ENCODE assay signal across 9 cellular contexts in genomic region chr3:42503251-42503924, GRCh38. TPM values are rescaled to one million over a fixed set of nuclear protein-coding genes. Genes with fewer than 3 reads are reported as not detected.
DNase-seq lines count a peak whose midpoint lies in the region; ATAC-seq and TF ChIP-seq lines count a peak whose summit lies in the region.
"Had no signal": no experiment of that assay in that cellular context is flagged by ENCODE, and none has a peak within 500 bp of the region (broad histone marks: within the 10 kb centered on the region; RNA-seq: fewer than 3 reads in every experiment).

No MANE protein-coding gene starts in this region.

- ATAC-seq in gastrocnemius medialis (no peak), HG03342 (IDR thresholded peaks at IDR 0.05; ENCODE audit: unreplicated experiment) (no peak), GM21423 (IDR thresholded peaks at IDR 0.05; ENCODE audit: unreplicated experiment) (no peak)

- CTCF ChIA-PET in HEK293 (lab: Yijun Ruan, JAX), result no interaction called here
- CTCF ChIA-PET in activated CD4-positive, alpha-beta memory T cell treated with anti-CD3 and anti-CD28 coated beads, Interleukin-2, amount 10 ng/mL, durations not matched to agents 7 days and 5 days (lab: Charles Lee), result interaction anchor here (2.5 kb wide), 1 partner anchor 23 kb away, joined by 11 read pairs; no protein-coding TSS in a partner anchor

- POLR2A ChIA-PET in HEK293 (lab: Yijun Ruan, JAX), result no interaction called here
- POLR2A ChIA-PET in activated CD4-positive, alpha-beta memory T cell treated with anti-CD3 and anti-CD28 coated beads, Interleukin-2, amount 10 ng/mL, durations not matched to agents 7 days and 5 days (lab: Charles Lee), result interaction anchor here (2.3 kb wide), 1 partner anchor 41 kb away, joined by 7 read pairs; no protein-coding TSS in a partner anchor

- intact Hi-C loops in gastrocnemius medialis (cut with DNase I; ENCODE audit: low total_unique reads), result loop anchor here (5.0 kb wide), 1 partner anchor 44 kb away; no protein-coding TSS in a partner anchor

- H3K27me3 ChIP-seq in iPS-18a (ENCODE audit: control insufficient read depth, insufficient read depth, low read length) (peaks cover 48% of the 10 kb centered on the region), gastrocnemius medialis (peaks cover 20 to 27% (median 25%) of the 10 kb centered on the region in 3 donors)

- no peaks in the 10 kb centered on the region for H3K36me3 ChIP-seq in HEK293 (ENCODE audit: control insufficient read depth in 2 of 2, insufficient read depth in 1 of 2, low read length in 2 of 2)
- no peaks in the 10 kb centered on the region for H3K36me3 ChIP-seq in iPS-18a (ENCODE audit: control insufficient read depth, low read depth, low read length)
- no peaks in the 10 kb centered on the region for H3K36me3 ChIP-seq in gastrocnemius medialis

- TF ChIP-seq CTCF in HEK293 (tag by site-specific recombination; IDR thresholded peaks at IDR 0.05), result no peak
- no peak for TF ChIP-seq CTCF in gastrocnemius medialis (IDR thresholded peaks at IDR 0.05 in 4 of 5, conservative IDR thresholded peaks at IDR 0.05 in 1 of 5)

- H3K4me3 ChIP-seq in HEK293 (ENCODE audit: low read depth, low read length), result no peak overlapping the region
- peak overlapping the region; percentile 69 for H3K4me3 ChIP-seq in iPS-18a (ENCODE audit: low read length)
- peak overlapping the region in 3 of 4 donors; percentile 20 to 57 (median 50) for H3K4me3 ChIP-seq in gastrocnemius medialis

- TF ChIP-seq POLR2A in gastrocnemius medialis (IDR thresholded peaks at IDR 0.05), result no peak

- no peak overlapping the region for H3K27ac Mint-ChIP-seq in activated CD4-positive, alpha-beta memory T cell treated with anti-CD3 and anti-CD28 coated beads, Interleukin-2, amount 10 ng/mL, durations not matched to agents 7 days and 5 days

- peak; percentile 15 for DNase-seq in activated CD4-positive, alpha-beta memory T cell treated with anti-CD3 and anti-CD28 coated beads, Interleukin-2, amount 10 ng/mL, durations not matched to agents 7 days and 5 days
- no peak for DNase-seq in gastrocnemius medialis
- DNase-seq in NCI-H345 treated with DMSO at 0.1 percent for 48 hours (lab: John Stamatoyannopoulos, UW; ENCODE audit: unreplicated experiment), result no peak
- no peak for DNase-seq in NCI-H1417 treated with DMSO at 0.1 percent for 48 hours (lab: John Stamatoyannopoulos, UW)
- DNase-seq: SK-N-SH had no signal

- no peak overlapping the region for H3K9ac ChIP-seq in iPS-18a (ENCODE audit: low read length)
- H3K9ac ChIP-seq: SK-N-SH had no signal

- H3K27ac ChIP-seq in HEK293 (ENCODE audit: extremely low read depth, low read depth, low read length) (no peak overlapping the region), iPS-18a (ENCODE audit: low read length) (no peak overlapping the region), gastrocnemius medialis (no peak overlapping the region)

- H3K9me3 Mint-ChIP-seq in activated CD4-positive, alpha-beta memory T cell treated with anti-CD3 and anti-CD28 coated beads, Interleukin-2, amount 10 ng/mL, durations not matched to agents 7 days and 5 days, result no peaks in the 10 kb centered on the region

- H3K4me3 Mint-ChIP-seq in activated CD4-positive, alpha-beta memory T cell treated with anti-CD3 and anti-CD28 coated beads, Interleukin-2, amount 10 ng/mL, durations not matched to agents 7 days and 5 days, result peak overlapping the region; percentile 65

- in situ Hi-C loops in gastrocnemius medialis (cut with MboI; ENCODE audit: low sequenced_read_pairs in 4 of 4), result no loop called here

- H3K4me1 ChIP-seq in HEK293 (ENCODE audit: control insufficient read depth, insufficient read depth, low read length), result no peaks in the 10 kb centered on the region
- H3K4me1 ChIP-seq in iPS-18a (ENCODE audit: control insufficient read depth, low read depth, low read length), result peaks cover 6% of the 10 kb centered on the region
- H3K4me1 ChIP-seq in gastrocnemius medialis, result peaks cover 9 to 16% of the 10 kb centered on the region in 2 donors

- H3K27me3 Mint-ChIP-seq in activated CD4-positive, alpha-beta memory T cell treated with anti-CD3 and anti-CD28 coated beads, Interleukin-2, amount 10 ng/mL, durations not matched to agents 7 days and 5 days, result peaks cover 30% of the 10 kb centered on the region

- H3K9me3 ChIP-seq in HEK293 (ENCODE audit: control insufficient read depth, insufficient read depth, low read depth, low read length) (no peaks in the 10 kb centered on the region), iPS-18a (ENCODE audit: control insufficient read depth, low read depth, low read length) (no peaks in the 10 kb centered on the region), gastrocnemius medialis (no peaks in the 10 kb centered on the region)
- H3K9me3 ChIP-seq: SK-N-SH had no signal

- peaks cover 45% of the 10 kb centered on the region for H3K4me1 Mint-ChIP-seq in activated CD4-positive, alpha-beta memory T cell treated with anti-CD3 and anti-CD28 coated beads, Interleukin-2, amount 10 ng/mL, durations not matched to agents 7 days and 5 days

- no peaks in the 10 kb centered on the region for H3K36me3 Mint-ChIP-seq in activated CD4-positive, alpha-beta memory T cell treated with anti-CD3 and anti-CD28 coated beads, Interleukin-2, amount 10 ng/mL, durations not matched to agents 7 days and 5 days (ENCODE audit: low read depth)

TF ChIP-seq in HEK293, 187 proteins besides CTCF, POLR2A, EP300 and RAD21:
- TF ChIP-seq ZNF580 (tag by site-specific recombination; IDR thresholded peaks at IDR 0.05) (peak; percentile 41; the same call in 1 of the 2 replicates), TRIM28 (IDR thresholded peaks at IDR 0.05; ENCODE audit: borderline replicate concordance, low read length) (no peak), ZFHX2 (tag by site-specific recombination; conservative IDR thresholded peaks at IDR 0.05) (peak; percentile 33), ZFP69B (tag by site-specific recombination; IDR thresholded peaks at IDR 0.05) (0 out of 2 replicates have a peak, but pooled peaks have one; percentile 0)

RNA-seq across cellular contexts. Expression of gene VIPR1, which starts 0.9 kb away (rescaled TPM):
- total RNA-seq in activated CD4-positive, alpha-beta memory T cell treated with anti-CD3 and anti-CD28 coated beads, Interleukin-2, amount 10 ng/mL, durations not matched to agents 7 days and 5 days, result 1 to 10 TPM; 7.5 to 9.6 TPM
- 1 to 10 TPM; 1.7 to 8.7 (median 3.2) TPM for total RNA-seq in gastrocnemius medialis
